Comparison of ENCODE assay signal across 1 cellular context in the genomic region with DNA sequence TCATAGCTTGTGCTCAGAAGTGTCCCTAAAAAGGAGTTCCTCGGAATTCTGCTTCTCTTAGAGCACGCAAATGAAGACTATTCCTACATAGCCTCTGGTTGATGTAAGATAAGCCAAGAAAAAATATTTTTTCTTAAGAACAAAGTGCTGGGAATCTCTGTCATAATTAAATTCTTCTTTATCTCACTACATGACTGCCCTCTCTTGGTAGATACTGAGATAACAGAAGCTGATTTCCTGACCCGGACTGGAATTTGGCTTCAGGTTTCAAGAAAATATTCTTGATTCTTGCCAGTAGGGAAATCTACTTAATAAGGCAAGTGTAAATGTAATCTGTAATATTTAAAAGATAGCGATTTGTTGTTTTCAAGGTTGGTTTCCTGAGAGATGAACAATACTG.
TF ChIP-seq lines count a peak whose summit lies in the region.

No MANE protein-coding gene starts in this region.

TF ChIP-seq in H1, 55 proteins besides CTCF, POLR2A, EP300 and RAD21 (continued from another document):
- TF ChIP-seq, protein P1, sequence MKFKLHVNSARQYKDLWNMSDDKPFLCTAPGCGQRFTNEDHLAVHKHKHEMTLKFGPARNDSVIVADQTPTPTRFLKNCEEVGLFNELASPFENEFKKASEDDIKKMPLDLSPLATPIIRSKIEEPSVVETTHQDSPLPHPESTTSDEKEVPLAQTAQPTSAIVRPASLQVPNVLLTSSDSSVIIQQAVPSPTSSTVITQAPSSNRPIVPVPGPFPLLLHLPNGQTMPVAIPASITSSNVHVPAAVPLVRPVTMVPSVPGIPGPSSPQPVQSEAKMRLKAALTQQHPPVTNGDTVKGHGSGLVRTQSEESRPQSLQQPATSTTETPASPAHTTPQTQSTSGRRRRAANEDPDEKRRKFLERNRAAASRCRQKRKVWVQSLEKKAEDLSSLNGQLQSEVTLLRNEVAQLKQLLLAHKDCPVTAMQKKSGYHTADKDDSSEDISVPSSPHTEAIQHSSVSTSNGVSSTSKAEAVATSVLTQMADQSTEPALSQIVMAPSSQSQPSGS (IDR thresholded peaks at IDR 0.05; ENCODE audit: low read length): no peak
- TF ChIP-seq SIX5 (IDR thresholded peaks at IDR 0.05; ENCODE audit: low read depth, low read length) (no peak), SP1 (IDR thresholded peaks at IDR 0.05; ENCODE audit: low read depth, low read length) (no peak), SRF (IDR thresholded peaks at IDR 0.05; ENCODE audit: low read depth, low read length) (no peak), HDAC6 (IDR thresholded peaks at IDR 0.05; ENCODE audit: low read depth, low read length) (no peak), SIN3A (conservative IDR thresholded peaks at IDR 0.05 in 1 of 2, IDR thresholded peaks at IDR 0.05 in 1 of 2; ENCODE audit: low read depth in 1 of 2, low read length in 2 of 2) (no peak), GTF2F1 (IDR thresholded peaks at IDR 0.05; ENCODE audit: borderline replicate concordance, low read depth, low read length) (no peak)
